In genomic region chr3:17006143-17006839, GRCh38 we compare ENCODE assay signal across 17 cellular contexts.
DNase-seq lines count a peak whose midpoint lies in the region; ATAC-seq and TF ChIP-seq lines count a peak whose summit lies in the region.
"Had no signal": no experiment of that assay in that cellular context is flagged by ENCODE, and none has a peak within 500 bp of the region (broad histone marks: within the 10 kb centered on the region; RNA-seq: fewer than 3 reads in every experiment).

No MANE protein-coding gene starts in this region.

- peaks cover 0 to 3% of the 10 kb centered on the region in 2 donors for H3K9me3 ChIP-seq in neuronal stem cell (replicated peaks in 1 of 2; ENCODE audit: control insufficient read depth in 2 of 2, insufficient read depth in 1 of 2, low read depth in 1 of 2, low read length in 2 of 2)
- no peaks in the 10 kb centered on the region for H3K9me3 ChIP-seq in A673 (ENCODE audit: low read depth, low read length, poor library complexity, severe bottlenecking)
- H3K9me3 ChIP-seq: thyroid gland had no signal

- no peak overlapping the region for H3K4ac ChIP-seq in neuronal stem cell (ENCODE audit: low read length)

- peak overlapping the region; percentile 22 for H3K27ac Mint-ChIP-seq in activated CD4-positive, alpha-beta T cell treated with anti-CD3 and anti-CD28 coated beads for 36 hours
- H3K27ac Mint-ChIP-seq in central memory CD8-positive, alpha-beta T cell (ENCODE audit: low read depth): peak overlapping the region; percentile 7
- H3K27ac Mint-ChIP-seq in osteocyte (ENCODE audit: unreplicated experiment): no peak overlapping the region

- peaks cover 0 to 5% of the 10 kb centered on the region in 2 donors for H3K36me3 ChIP-seq in neuronal stem cell (replicated peaks in 1 of 2; ENCODE audit: control insufficient read depth in 2 of 2, insufficient read depth in 2 of 2, low read length in 2 of 2)
- no peaks in the 10 kb centered on the region for H3K36me3 ChIP-seq in A673 (ENCODE audit: insufficient read depth, low read length, poor library complexity, severe bottlenecking)
- H3K36me3 ChIP-seq: thyroid gland had no signal

- peaks cover 7% of the 10 kb centered on the region for H3K9me3 Mint-ChIP-seq in activated CD4-positive, alpha-beta T cell treated with anti-CD3 and anti-CD28 coated beads for 36 hours (ENCODE audit: low read depth)
- H3K9me3 Mint-ChIP-seq in central memory CD8-positive, alpha-beta T cell: no peaks in the 10 kb centered on the region
- peaks cover 18% of the 10 kb centered on the region for H3K9me3 Mint-ChIP-seq in osteocyte (ENCODE audit: unreplicated experiment)

- DNase-seq in activated CD4-positive, alpha-beta T cell treated with anti-CD3 and anti-CD28 coated beads for 36 hours: no peak
- no peak for DNase-seq in activated CD4-positive, alpha-beta T cell treated with anti-CD3 and anti-CD28 coated beads, Interleukin-2, amount 50 U/mL, for 4 hours
- DNase-seq in Kasumi-1 (lab: John Stamatoyannopoulos, UW): peak; percentile 30 to 37
- no peak for DNase-seq in central memory CD8-positive, alpha-beta T cell (ENCODE audit: low spot score in 2 of 2)
- DNase-seq in neuronal stem cell (ENCODE audit: low spot score): no peak
- DNase-seq in osteocyte (ENCODE audit: extremely low spot score, unreplicated experiment): no peak
- no peak for DNase-seq in A673 (ENCODE audit: low spot score)
- no peak for DNase-seq in stimulated activated CD4-positive, alpha-beta T cell treated with anti-CD3 and anti-CD28 coated beads, Interleukin-4, amount 100 ng/mL, for 1 hour
- DNase-seq: hippocampal formation, lower lobe of right lung, NCI-H1092, nucleus accumbens, PC-3, spleen, T-helper 1 cell, thyroid gland had no signal

- H2AFZ ChIP-seq in neuronal stem cell (ENCODE audit: low read length): peak overlapping the region; percentile 12

- intact Hi-C loops in activated CD4-positive, alpha-beta T cell treated with anti-CD3 and anti-CD28 coated beads for 36 hours (cut with DNase I, micrococcal nuclease): no loop called here
- intact Hi-C loops in A673 (cut with micrococcal nuclease; ENCODE audit: unreplicated experiment): no loop called here

- H3K27me3 ChIP-seq in neuronal stem cell (ENCODE audit: control insufficient read depth in 3 of 3, insufficient read depth in 3 of 3, low read depth in 1 of 3, low read length in 3 of 3): no peaks in the 10 kb centered on the region
- H3K27me3 ChIP-seq in A673 (replicated peaks; ENCODE audit: insufficient read depth, low read depth, low read length, poor library complexity): no peaks in the 10 kb centered on the region
- H3K27me3 ChIP-seq: cardiac muscle cell, spleen, thyroid gland had no signal

- no CpG with 5 or more reads among the region's 2 CpGs for WGBS in neuronal stem cell (ENCODE audit: extremely low coverage in 2 of 2, insufficient read length in 2 of 2, insufficient replicate concordance in 1 of 2), 2 donors

- H2BK5ac ChIP-seq in neuronal stem cell (ENCODE audit: low read length): no peak overlapping the region

- H3K79me1 ChIP-seq in neuronal stem cell (ENCODE audit: low read depth, low read length): no peaks in the 10 kb centered on the region

- H3K4me1 Mint-ChIP-seq in activated CD4-positive, alpha-beta T cell treated with anti-CD3 and anti-CD28 coated beads for 36 hours: peaks cover 53% of the 10 kb centered on the region
- peaks cover 64% of the 10 kb centered on the region for H3K4me1 Mint-ChIP-seq in central memory CD8-positive, alpha-beta T cell
- no peaks in the 10 kb centered on the region for H3K4me1 Mint-ChIP-seq in osteocyte (ENCODE audit: unreplicated experiment)

- H3K4me2 ChIP-seq in neuronal stem cell (ENCODE audit: insufficient read depth, low read length, poor library complexity, severe bottlenecking): no peak overlapping the region

- no peak overlapping the region for H2AK5ac ChIP-seq in neuronal stem cell (ENCODE audit: low read depth, low read length)

- no peak for ATAC-seq in activated CD4-positive, alpha-beta T cell treated with anti-CD3 and anti-CD28 coated beads for 36 hours
- no peak for ATAC-seq in central memory CD8-positive, alpha-beta T cell (replicated peaks; ENCODE audit: extremely low read depth, poor library complexity, severe bottlenecking)
- ATAC-seq: lower lobe of right lung, PC-3 had no signal

- no peak overlapping the region for H3K4me3 Mint-ChIP-seq in activated CD4-positive, alpha-beta T cell treated with anti-CD3 and anti-CD28 coated beads for 36 hours
- no peak overlapping the region for H3K4me3 Mint-ChIP-seq in central memory CD8-positive, alpha-beta T cell
- no peak overlapping the region for H3K4me3 Mint-ChIP-seq in osteocyte (ENCODE audit: unreplicated experiment)

- H3K18ac ChIP-seq in neuronal stem cell (ENCODE audit: low read length): no peak overlapping the region

- POLR2A ChIA-PET in activated CD4-positive, alpha-beta T cell treated with anti-CD3 and anti-CD28 coated beads for 36 hours (lab: Charles Lee): no interaction called here
- POLR2A ChIA-PET in A673 (lab: Charles Lee; ENCODE audit: low non-redundant PET): no interaction called here

- H3K27me3 Mint-ChIP-seq in activated CD4-positive, alpha-beta T cell treated with anti-CD3 and anti-CD28 coated beads for 36 hours: no peaks in the 10 kb centered on the region
- H3K27me3 Mint-ChIP-seq in central memory CD8-positive, alpha-beta T cell: no peaks in the 10 kb centered on the region
- H3K27me3 Mint-ChIP-seq in osteocyte (ENCODE audit: unreplicated experiment): no peaks in the 10 kb centered on the region

- no peak overlapping the region for H2BK12ac ChIP-seq in neuronal stem cell (ENCODE audit: low read length)

- no peak for TF ChIP-seq CTCF in osteocyte (IDR thresholded peaks at IDR 0.05)
- no peak for TF ChIP-seq CTCF in A673 (conservative IDR thresholded peaks at IDR 0.05; ENCODE audit: low read depth, low read length)

- no TSS peak for BruUV-seq in A673 (replicated peaks; lab: Mats Ljungman, UMichigan)

- no peak overlapping the region for H3K23ac ChIP-seq in neuronal stem cell (ENCODE audit: low read depth, low read length, poor library complexity)

- H3K4me3 ChIP-seq in neuronal stem cell (ENCODE audit: low read length in 2 of 2) (no peak overlapping the region), A673 (ENCODE audit: low read depth, low read length, poor library complexity, severe bottlenecking) (no peak overlapping the region)
- H3K4me3 ChIP-seq: cardiac muscle cell, lower lobe of right lung, spleen, thyroid gland had no signal

- CTCF ChIA-PET in activated CD4-positive, alpha-beta T cell treated with anti-CD3 and anti-CD28 coated beads for 36 hours (lab: Charles Lee): no interaction called here
- CTCF ChIA-PET in A673 (lab: Charles Lee): no interaction called here

- H3K4me1 ChIP-seq in neuronal stem cell (ENCODE audit: control insufficient read depth in 2 of 2, insufficient read depth in 1 of 2, low read depth in 1 of 2, low read length in 2 of 2) (peaks cover 7 to 9% of the 10 kb centered on the region in 2 donors), A673 (ENCODE audit: insufficient read depth, low read length, poor library complexity, severe bottlenecking) (no peaks in the 10 kb centered on the region)
- H3K4me1 ChIP-seq: thyroid gland had no signal

- H3K27ac ChIP-seq in neuronal stem cell (replicated peaks; ENCODE audit: low read length): no peak overlapping the region
- H3K27ac ChIP-seq in A673 (ENCODE audit: low read depth, low read length, poor library complexity, severe bottlenecking): no peak overlapping the region
- H3K27ac ChIP-seq: cardiac muscle cell, lower lobe of right lung, thyroid gland had no signal

- H3K9ac ChIP-seq in neuronal stem cell (ENCODE audit: low read depth, low read length, poor library complexity): no peak overlapping the region

- H3K14ac ChIP-seq in neuronal stem cell (ENCODE audit: low read length): no peak overlapping the region

- no peak overlapping the region for H2BK15ac ChIP-seq in neuronal stem cell (ENCODE audit: low read length)

- no peak overlapping the region for H2BK120ac ChIP-seq in neuronal stem cell (ENCODE audit: low read depth, low read length)

- H4K8ac ChIP-seq in neuronal stem cell (ENCODE audit: low read depth, low read length): no peak overlapping the region

- H3K36me3 Mint-ChIP-seq in activated CD4-positive, alpha-beta T cell treated with anti-CD3 and anti-CD28 coated beads for 36 hours (ENCODE audit: low read depth): peaks cover 15% of the 10 kb centered on the region
- H3K36me3 Mint-ChIP-seq in central memory CD8-positive, alpha-beta T cell (ENCODE audit: insufficient read depth): peaks cover 16% of the 10 kb centered on the region
- no peaks in the 10 kb centered on the region for H3K36me3 Mint-ChIP-seq in osteocyte (ENCODE audit: unreplicated experiment)

- H4K91ac ChIP-seq in neuronal stem cell (ENCODE audit: low read depth, low read length, poor library complexity): no peak overlapping the region

Comparison
In these comparisons a context has a peak if more than half of its experiments do, and no peak if none do; other contexts are left out.
1. DNase-seq: peak in Kasumi-1 (2 of 2); none in activated CD4-positive, alpha-beta T cell treated with anti-CD3 and anti-CD28 coated beads for 36 hours (single experiment), activated CD4-positive, alpha-beta T cell treated with anti-CD3 and anti-CD28 coated beads, Interleukin-2, amount 50 U/mL, for 4 hours (0 of 2), central memory CD8-positive, alpha-beta T cell (0 of 2), neuronal stem cell (single experiment), osteocyte (single experiment), A673 (single experiment) and stimulated activated CD4-positive, alpha-beta T cell treated with anti-CD3 and anti-CD28 coated beads, Interleukin-4, amount 100 ng/mL, for 1 hour (single experiment).